Comparison of ENCODE assay signal across 8 cellular contexts in the genomic region with DNA sequence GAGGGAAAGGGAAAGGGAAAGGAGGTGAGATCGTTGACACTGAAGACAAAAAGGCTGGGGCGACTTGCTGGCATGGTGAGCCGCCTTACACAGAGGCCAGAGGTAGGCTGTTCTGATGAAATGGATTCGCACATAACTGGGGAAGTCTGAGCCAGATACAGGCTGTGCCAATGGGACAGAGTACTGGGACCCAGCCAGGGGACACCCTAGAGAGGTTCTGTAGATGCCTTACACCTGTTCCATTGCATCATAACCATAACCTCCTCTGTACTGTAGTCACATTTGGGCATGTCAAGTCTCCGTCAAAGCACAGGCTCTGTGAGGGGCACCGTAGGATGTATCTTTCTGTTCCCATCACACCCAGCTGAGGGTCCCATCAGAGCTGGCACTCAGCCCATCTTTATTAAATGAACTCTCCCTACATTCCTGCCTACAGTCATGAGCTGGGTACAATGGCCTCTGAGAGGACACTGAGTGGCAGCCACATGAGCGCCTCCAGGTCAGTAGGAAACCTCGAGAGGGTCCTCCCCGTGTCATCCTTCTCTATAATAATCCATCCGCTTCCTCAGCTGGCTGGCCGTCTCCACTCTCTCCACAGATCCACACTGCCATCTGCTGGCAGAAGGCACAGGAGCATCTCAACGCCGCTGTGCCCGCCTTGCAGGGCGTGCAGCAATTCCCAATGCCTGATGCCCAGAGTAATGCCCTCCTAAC.
DNase-seq lines count a peak whose midpoint lies in the region; ATAC-seq and TF ChIP-seq lines count a peak whose summit lies in the region.

No MANE protein-coding gene starts in this region.

- H3K4me1 ChIP-seq in Peyer's patch: no peaks in the 10 kb centered on the region

- ATAC-seq in GM21515 (IDR thresholded peaks at IDR 0.05; ENCODE audit: unreplicated experiment): peak; percentile 91

- H3K9me3 ChIP-seq in Peyer's patch: no peaks in the 10 kb centered on the region

- H3K4me3 ChIP-seq in Peyer's patch (no peak overlapping the region), fibroblast of pulmonary artery (replicated peaks; ENCODE audit: low read depth, low read length) (no peak overlapping the region)

- H3K36me3 ChIP-seq in Peyer's patch: no peaks in the 10 kb centered on the region

- TF ChIP-seq POLR2A in Peyer's patch (IDR thresholded peaks at IDR 0.05): no peak

- no peaks in the 10 kb centered on the region for H3K27me3 ChIP-seq in Peyer's patch

- H3K27ac ChIP-seq in Peyer's patch (no peak overlapping the region), substantia nigra (ENCODE audit: low read depth, low read length, poor library complexity, severe bottlenecking) (no peak overlapping the region)

- DNase-seq in DMS153 treated with DMSO at 0.1 percent for 48 hours (lab: John Stamatoyannopoulos, UW; ENCODE audit: unreplicated experiment) (peak; percentile 43), HUDEP-2 (lab: John Stamatoyannopoulos, UW; ENCODE audit: unreplicated experiment in 76 of 76) (peak in 65 of 76 experiments; percentile 2 to 76 (median 44)), Peyer's patch (peak; percentile 63 to 88 (median 82)), activated T-helper 1 cell treated with Interleukin-2 at 50 U/mL for 16 hours (ENCODE audit: low read depth) (peak; percentile 43), fibroblast of pulmonary artery (ENCODE audit: low read depth) (peak; percentile 80), non-pigmented ciliary epithelial cell (ENCODE audit: low read depth) (peak; percentile 14), substantia nigra (lab: John Stamatoyannopoulos, UW) (peak in 44 of 49 donors; percentile 7 to 83 (median 56))

- TF ChIP-seq CTCF in Peyer's patch (IDR thresholded peaks at IDR 0.05) (peak; percentile 25 to 88 (median 78)), fibroblast of pulmonary artery (IDR thresholded peaks at IDR 0.05; ENCODE audit: low read length, missing control alignments) (peak; percentile 93)

Comparison
In these comparisons a context has a peak if more than half of its experiments do, and no peak if none do; other contexts are left out.
1. DNase-seq: peak in every context shown above with its lines; median percentile 82 in Peyer's patch; 80 in fibroblast of pulmonary artery; 56 in substantia nigra; 44 in HUDEP-2; 43 in DMS153 treated with DMSO at 0.1 percent for 48 hours; 43 in activated T-helper 1 cell treated with Interleukin-2 at 50 U/mL for 16 hours; 14 in non-pigmented ciliary epithelial cell.